ENCODE assay signal across 34 cellular contexts in genomic region chr15:28914483-28915023, GRCh38. TPM values are rescaled to one million over a fixed set of nuclear protein-coding genes. Genes with fewer than 3 reads are reported as not detected.
DNase-seq lines count a peak whose midpoint lies in the region; ATAC-seq, FAIRE-seq and TF ChIP-seq lines count a peak whose summit lies in the region.
"Had no signal": no experiment of that assay in that cellular context is flagged by ENCODE, and none has a peak within 500 bp of the region (broad histone marks: within the 10 kb centered on the region; RNA-seq: fewer than 3 reads in every experiment).

No MANE protein-coding gene starts in this region.

- H3K4me1 ChIP-seq in Loucy (ENCODE audit: insufficient read depth, low read length, poor library complexity, severe bottlenecking) (peaks cover 68% of the 10 kb centered on the region), kidney (ENCODE audit: control insufficient read depth in 1 of 2, insufficient read depth in 1 of 2, low read depth in 1 of 2, low read length in 2 of 2) (no peaks in the 10 kb centered on the region), upper lobe of right lung (no peaks in the 10 kb centered on the region)
- H3K4me1 ChIP-seq: esophagus squamous epithelium, foreskin keratinocyte, heart left ventricle, psoas muscle, thyroid gland had no signal

- H3K9me3 ChIP-seq in Loucy (ENCODE audit: insufficient read depth, low read depth, low read length) (no peaks in the 10 kb centered on the region), kidney (ENCODE audit: control insufficient read depth in 1 of 2, low read length in 2 of 2) (no peaks in the 10 kb centered on the region), upper lobe of right lung (no peaks in the 10 kb centered on the region)
- H3K9me3 ChIP-seq: esophagus squamous epithelium, HAP-1, heart left ventricle, psoas muscle, thyroid gland had no signal

- FAIRE-seq in kidney (lab: Jason Lieb, UNC): no peak
- FAIRE-seq: endometrium, HepG2 had no signal

- TF ChIP-seq CTCF in Loucy (conservative IDR thresholded peaks at IDR 0.05; ENCODE audit: low read length) (no peak), kidney (IDR thresholded peaks at IDR 0.05; ENCODE audit: borderline replicate concordance, extremely low read depth, insufficient read depth) (no peak), upper lobe of right lung (IDR thresholded peaks at IDR 0.05) (no peak)

- H3K4me1 Mint-ChIP-seq in activated naive CD8-positive, alpha-beta T cell treated with anti-CD3 and anti-CD28 coated beads, Interleukin-2, amount 10 ng/mL, durations not matched to agents 7 days and 5 days: peaks cover 28% of the 10 kb centered on the region
- peaks cover 40% of the 10 kb centered on the region for H3K4me1 Mint-ChIP-seq in activated naive CD8-positive, alpha-beta T cell treated with anti-CD3 and anti-CD28 coated beads for 36 hours
- H3K4me1 Mint-ChIP-seq: activated T-helper 17 cell treated with anti-CD3 and anti-CD28 coated beads, Interleukin-2, amount 50 U/mL, for 72 hours; naive B cell had no signal

- peaks cover 3% of the 10 kb centered on the region; the same call in 1 of the 2 replicates for H3K79me2 ChIP-seq in Loucy (ENCODE audit: insufficient read depth, low read length)

- H3K9me2 ChIP-seq in Loucy (replicated peaks; ENCODE audit: low read depth, low read length): no peaks in the 10 kb centered on the region

- H3K4me2 ChIP-seq in Loucy (ENCODE audit: low read depth, low read length, poor library complexity, severe bottlenecking): peak overlapping the region; percentile 87

- no peaks in the 10 kb centered on the region for H3K9me3 Mint-ChIP-seq in activated naive CD8-positive, alpha-beta T cell treated with anti-CD3 and anti-CD28 coated beads, Interleukin-2, amount 10 ng/mL, durations not matched to agents 7 days and 5 days
- H3K9me3 Mint-ChIP-seq in activated naive CD8-positive, alpha-beta T cell treated with anti-CD3 and anti-CD28 coated beads for 36 hours: no peaks in the 10 kb centered on the region
- H3K9me3 Mint-ChIP-seq: activated CD4-positive, alpha-beta memory T cell treated with anti-CD3 and anti-CD28 coated beads, Interleukin-2, amount 10 ng/mL, durations not matched to agents 7 days and 5 days; activated naive CD8-positive, alpha-beta T cell treated with anti-CD3 and anti-CD28 coated beads, Interleukin-2, amount 50 U/mL, for 24 hours; activated T-helper 17 cell treated with anti-CD3 and anti-CD28 coated beads, Interleukin-2, amount 50 U/mL, for 72 hours; mesothelial cell of epicardium had no signal

- no peak overlapping the region for H3K27ac ChIP-seq in kidney (ENCODE audit: low read depth in 2 of 2, low read length in 2 of 2)
- H3K27ac ChIP-seq in upper lobe of right lung: no peak overlapping the region
- H3K27ac ChIP-seq: esophagus squamous epithelium, foreskin keratinocyte, heart left ventricle, psoas muscle, thyroid gland had no signal

- H3K9ac ChIP-seq in Loucy (ENCODE audit: low read depth, low read length, poor library complexity, severe bottlenecking) (peak overlapping the region; percentile 80), kidney (ENCODE audit: low read length in 2 of 2) (no peak overlapping the region)

- POLR2A ChIA-PET in activated naive CD8-positive, alpha-beta T cell treated with anti-CD3 and anti-CD28 coated beads, Interleukin-2, amount 10 ng/mL, durations not matched to agents 7 days and 5 days (lab: Charles Lee): no interaction called here

- H3K27me3 Mint-ChIP-seq in activated naive CD8-positive, alpha-beta T cell treated with anti-CD3 and anti-CD28 coated beads, Interleukin-2, amount 10 ng/mL, durations not matched to agents 7 days and 5 days: no peaks in the 10 kb centered on the region
- no peaks in the 10 kb centered on the region for H3K27me3 Mint-ChIP-seq in activated naive CD8-positive, alpha-beta T cell treated with anti-CD3 and anti-CD28 coated beads for 36 hours
- H3K27me3 Mint-ChIP-seq: activated CD4-positive, alpha-beta memory T cell treated with anti-CD3 and anti-CD28 coated beads, Interleukin-2, amount 10 ng/mL, durations not matched to agents 7 days and 5 days; activated naive CD8-positive, alpha-beta T cell treated with anti-CD3 and anti-CD28 coated beads, Interleukin-2, amount 50 U/mL, for 24 hours; activated T-helper 17 cell treated with anti-CD3 and anti-CD28 coated beads, Interleukin-2, amount 50 U/mL, for 72 hours; naive B cell had no signal

- H3K36me3 Mint-ChIP-seq in activated naive CD8-positive, alpha-beta T cell treated with anti-CD3 and anti-CD28 coated beads, Interleukin-2, amount 10 ng/mL, durations not matched to agents 7 days and 5 days: no peaks in the 10 kb centered on the region
- no peaks in the 10 kb centered on the region for H3K36me3 Mint-ChIP-seq in activated naive CD8-positive, alpha-beta T cell treated with anti-CD3 and anti-CD28 coated beads for 36 hours
- H3K36me3 Mint-ChIP-seq: mesothelial cell of epicardium, naive B cell had no signal

- H3K4me3 ChIP-seq in Loucy (ENCODE audit: low read length, poor library complexity, severe bottlenecking) (no peak overlapping the region), kidney (ENCODE audit: low read length in 2 of 2) (no peak overlapping the region), upper lobe of right lung (no peak overlapping the region)
- H3K4me3 ChIP-seq: esophagus squamous epithelium, HAP-1, heart left ventricle, psoas muscle, thyroid gland had no signal

- intact Hi-C loops in kidney (cut with DNase I): no loop called here
- intact Hi-C loops in upper lobe of right lung (cut with DNase I): no loop called here

- no peak overlapping the region for H3K27ac Mint-ChIP-seq in activated naive CD8-positive, alpha-beta T cell treated with anti-CD3 and anti-CD28 coated beads, Interleukin-2, amount 10 ng/mL, durations not matched to agents 7 days and 5 days
- no peak overlapping the region for H3K27ac Mint-ChIP-seq in activated naive CD8-positive, alpha-beta T cell treated with anti-CD3 and anti-CD28 coated beads for 36 hours
- H3K27ac Mint-ChIP-seq: activated CD4-positive, alpha-beta memory T cell treated with anti-CD3 and anti-CD28 coated beads, Interleukin-2, amount 10 ng/mL, durations not matched to agents 7 days and 5 days; activated naive CD8-positive, alpha-beta T cell treated with anti-CD3 and anti-CD28 coated beads, Interleukin-2, amount 50 U/mL, for 24 hours; activated T-helper 17 cell treated with anti-CD3 and anti-CD28 coated beads, Interleukin-2, amount 50 U/mL, for 72 hours had no signal

- H3K27me3 ChIP-seq in Loucy (ENCODE audit: insufficient read depth, low read length, poor library complexity, severe bottlenecking): no peaks in the 10 kb centered on the region
- H3K27me3 ChIP-seq in upper lobe of right lung: no peaks in the 10 kb centered on the region
- H3K27me3 ChIP-seq: esophagus squamous epithelium, foreskin keratinocyte, thyroid gland had no signal

- no peaks in the 10 kb centered on the region for H4K20me1 ChIP-seq in Loucy (ENCODE audit: insufficient read depth, low read length, poor library complexity, severe bottlenecking)

- DNase-seq in activated naive CD8-positive, alpha-beta T cell treated with anti-CD3 and anti-CD28 coated beads, Interleukin-2, amount 10 ng/mL, durations not matched to agents 7 days and 5 days: peak; percentile 29
- DNase-seq in activated naive CD8-positive, alpha-beta T cell treated with anti-CD3 and anti-CD28 coated beads for 36 hours: no peak
- DNase-seq in kidney: peak; percentile 62
- DNase-seq in upper lobe of right lung: peak; percentile 46
- no peak for DNase-seq in NOMO-1 treated with DMSO at 0.1 percent for 48 hours (lab: John Stamatoyannopoulos, UW; ENCODE audit: unreplicated experiment)
- DNase-seq: activated CD4-positive, alpha-beta memory T cell treated with anti-CD3 and anti-CD28 coated beads, Interleukin-2, amount 10 ng/mL, durations not matched to agents 7 days and 5 days; activated CD4-positive, alpha-beta T cell treated with anti-CD3 and anti-CD28 coated beads for 1 hour; activated CD8-positive, alpha-beta memory T cell treated with anti-CD3 and anti-CD28 coated beads, Interleukin-2, amount 50 U/mL, for 4 hours; activated naive CD8-positive, alpha-beta T cell treated with anti-CD3 and anti-CD28 coated beads, Interleukin-2, amount 50 U/mL, for 24 hours; dermis blood vessel endothelial cell; DMS79; esophagus squamous epithelium; foreskin keratinocyte; GDM1; heart left ventricle; islet precursor cell; left ventricle myocardium superior; naive B cell; NCI-H1048; NCI-H2171 treated with DMSO at 0.1 percent for 48 hours; NCI-H510A; NK-92 treated with Interleukin-12 subunit alpha and Interleukin-12 subunit beta, amount 100 ng/mL, for 24 hours; occipital lobe; psoas muscle; Right ventricle myocardium superior; stimulated activated CD4-positive, alpha-beta T cell treated with anti-CD3 and anti-CD28 coated beads, Interleukin-4, amount 100 ng/mL, for 24 hours; thyroid gland had no signal

- no peak for ATAC-seq in activated naive CD8-positive, alpha-beta T cell treated with anti-CD3 and anti-CD28 coated beads, Interleukin-2, amount 10 ng/mL, durations not matched to agents 7 days and 5 days (ENCODE audit: low read depth)
- ATAC-seq in upper lobe of right lung: no peak
- ATAC-seq in GM21423 (IDR thresholded peaks at IDR 0.05; ENCODE audit: unreplicated experiment): no peak
- ATAC-seq: activated naive CD8-positive, alpha-beta T cell treated with anti-CD3 and anti-CD28 coated beads, Interleukin-2, amount 50 U/mL, for 24 hours; HepG2 had no signal

- no peak overlapping the region for H3K4me3 Mint-ChIP-seq in activated naive CD8-positive, alpha-beta T cell treated with anti-CD3 and anti-CD28 coated beads, Interleukin-2, amount 10 ng/mL, durations not matched to agents 7 days and 5 days
- no peak overlapping the region for H3K4me3 Mint-ChIP-seq in activated naive CD8-positive, alpha-beta T cell treated with anti-CD3 and anti-CD28 coated beads for 36 hours
- H3K4me3 Mint-ChIP-seq: activated CD4-positive, alpha-beta memory T cell treated with anti-CD3 and anti-CD28 coated beads, Interleukin-2, amount 10 ng/mL, durations not matched to agents 7 days and 5 days; activated naive CD8-positive, alpha-beta T cell treated with anti-CD3 and anti-CD28 coated beads, Interleukin-2, amount 50 U/mL, for 24 hours; activated T-helper 17 cell treated with anti-CD3 and anti-CD28 coated beads, Interleukin-2, amount 50 U/mL, for 72 hours; mesothelial cell of epicardium; naive B cell had no signal

- H3K36me3 ChIP-seq in Loucy (ENCODE audit: insufficient read depth, low read length) (no peaks in the 10 kb centered on the region), kidney (ENCODE audit: control insufficient read depth in 1 of 2, insufficient read depth in 2 of 2, low read length in 2 of 2) (no peaks in the 10 kb centered on the region), upper lobe of right lung (no peaks in the 10 kb centered on the region)
- H3K36me3 ChIP-seq: esophagus squamous epithelium, HAP-1, heart left ventricle, thyroid gland had no signal

- no peak overlapping the region for H2AFZ ChIP-seq in Loucy (ENCODE audit: low read length)

- H3F3A ChIP-seq in Loucy (ENCODE audit: low read depth): peaks cover 19% of the 10 kb centered on the region

RNA-seq across cellular contexts. Expression of gene APBA2, which starts 28.8 kb away (rescaled TPM):
- 10 to 100 TPM; 65.1 to 66.0 TPM for total RNA-seq in activated naive CD8-positive, alpha-beta T cell treated with anti-CD3 and anti-CD28 coated beads, Interleukin-2, amount 10 ng/mL, durations not matched to agents 7 days and 5 days
- total RNA-seq in activated naive CD8-positive, alpha-beta T cell treated with anti-CD3 and anti-CD28 coated beads for 36 hours: 10 to 100 TPM; 29.2 to 34.1 TPM
- total RNA-seq in kidney (6.1 TPM), upper lobe of right lung (4.2 TPM)
- 1.0 TPM for polyA plus RNA-seq in kidney (ENCODE audit: insufficient read depth, low read depth, low replicate concordance)

Comparison
In these comparisons a context has a peak if more than half of its experiments do, and no peak if none do; other contexts are left out.
1. DNase-seq: peak in activated naive CD8-positive, alpha-beta T cell treated with anti-CD3 and anti-CD28 coated beads, Interleukin-2, amount 10 ng/mL, durations not matched to agents 7 days and 5 days (single experiment), kidney (single experiment) and upper lobe of right lung (single experiment); none in activated naive CD8-positive, alpha-beta T cell treated with anti-CD3 and anti-CD28 coated beads for 36 hours (single experiment) and NOMO-1 treated with DMSO at 0.1 percent for 48 hours (single experiment).